1 cellular context compared by ENCODE assay signal in the genomic region with DNA sequence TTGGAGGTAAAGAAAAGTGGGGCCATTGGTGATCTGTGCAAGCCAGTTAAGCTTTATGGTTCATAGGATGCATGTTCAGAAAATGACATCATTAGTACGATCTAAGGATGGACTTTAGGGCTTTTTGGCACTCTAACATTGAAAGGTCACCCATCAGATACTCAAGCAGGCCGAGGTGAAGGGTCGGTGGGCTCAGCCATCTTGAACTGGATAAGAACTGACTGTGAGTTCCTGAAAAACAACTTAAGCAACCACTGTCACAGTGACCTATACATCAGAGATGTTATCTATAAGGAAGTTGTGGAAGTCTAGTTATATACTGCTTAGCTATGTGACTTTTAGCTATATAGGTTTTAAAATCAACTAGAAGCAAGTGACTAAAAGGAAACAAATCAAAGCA.
TF ChIP-seq lines count a peak whose summit lies in the region.

No MANE protein-coding gene starts in this region.

TF ChIP-seq in WTC11, 78 proteins besides CTCF, POLR2A, EP300 and RAD21:
- TF ChIP-seq, protein P1, sequence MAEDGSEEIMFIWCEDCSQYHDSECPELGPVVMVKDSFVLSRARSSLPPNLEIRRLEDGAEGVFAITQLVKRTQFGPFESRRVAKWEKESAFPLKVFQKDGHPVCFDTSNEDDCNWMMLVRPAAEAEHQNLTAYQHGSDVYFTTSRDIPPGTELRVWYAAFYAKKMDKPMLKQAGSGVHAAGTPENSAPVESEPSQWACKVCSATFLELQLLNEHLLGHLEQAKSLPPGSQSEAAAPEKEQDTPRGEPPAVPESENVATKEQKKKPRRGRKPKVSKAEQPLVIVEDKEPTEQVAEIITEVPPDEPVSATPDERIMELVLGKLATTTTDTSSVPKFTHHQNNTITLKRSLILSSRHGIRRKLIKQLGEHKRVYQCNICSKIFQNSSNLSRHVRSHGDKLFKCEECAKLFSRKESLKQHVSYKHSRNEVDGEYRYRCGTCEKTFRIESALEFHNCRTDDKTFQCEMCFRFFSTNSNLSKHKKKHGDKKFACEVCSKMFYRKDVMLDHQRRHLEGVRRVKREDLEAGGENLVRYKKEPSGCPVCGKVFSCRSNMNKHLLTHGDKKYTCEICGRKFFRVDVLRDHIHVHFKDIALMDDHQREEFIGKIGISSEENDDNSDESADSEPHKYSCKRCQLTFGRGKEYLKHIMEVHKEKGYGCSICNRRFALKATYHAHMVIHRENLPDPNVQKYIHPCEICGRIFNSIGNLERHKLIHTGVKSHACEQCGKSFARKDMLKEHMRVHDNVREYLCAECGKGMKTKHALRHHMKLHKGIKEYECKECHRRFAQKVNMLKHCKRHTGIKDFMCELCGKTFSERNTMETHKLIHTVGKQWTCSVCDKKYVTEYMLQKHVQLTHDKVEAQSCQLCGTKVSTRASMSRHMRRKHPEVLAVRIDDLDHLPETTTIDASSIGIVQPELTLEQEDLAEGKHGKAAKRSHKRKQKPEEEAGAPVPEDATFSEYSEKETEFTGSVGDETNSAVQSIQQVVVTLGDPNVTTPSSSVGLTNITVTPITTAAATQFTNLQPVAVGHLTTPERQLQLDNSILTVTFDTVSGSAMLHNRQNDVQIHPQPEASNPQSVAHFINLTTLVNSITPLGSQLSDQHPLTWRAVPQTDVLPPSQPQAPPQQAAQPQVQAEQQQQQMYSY (CRISPR knock-in tag; IDR thresholded peaks at IDR 0.05) = no peak
- TF ChIP-seq NR3C1 (CRISPR knock-in tag; conservative IDR thresholded peaks at IDR 0.05; ENCODE audit: low read depth) (no peak), NFATC4 (CRISPR knock-in tag; IDR thresholded peaks at IDR 0.05) (no peak), FOXJ3 (CRISPR knock-in tag; IDR thresholded peaks at IDR 0.05; ENCODE audit: borderline replicate concordance) (no peak), ELF4 (CRISPR knock-in tag; IDR thresholded peaks at IDR 0.05; ENCODE audit: low read depth) (no peak), MXD4 (CRISPR knock-in tag; IDR thresholded peaks at IDR 0.05; ENCODE audit: borderline replicate concordance) (no peak), GRHL2 (CRISPR knock-in tag; IDR thresholded peaks at IDR 0.05; ENCODE audit: insufficient replicate concordance, severe bottlenecking) (no peak), ZNF317 (CRISPR knock-in tag; IDR thresholded peaks at IDR 0.05; ENCODE audit: borderline replicate concordance, low read depth) (no peak), TEAD4 (CRISPR knock-in tag; IDR thresholded peaks at IDR 0.05) (no peak)
- TF ChIP-seq, protein P2, sequence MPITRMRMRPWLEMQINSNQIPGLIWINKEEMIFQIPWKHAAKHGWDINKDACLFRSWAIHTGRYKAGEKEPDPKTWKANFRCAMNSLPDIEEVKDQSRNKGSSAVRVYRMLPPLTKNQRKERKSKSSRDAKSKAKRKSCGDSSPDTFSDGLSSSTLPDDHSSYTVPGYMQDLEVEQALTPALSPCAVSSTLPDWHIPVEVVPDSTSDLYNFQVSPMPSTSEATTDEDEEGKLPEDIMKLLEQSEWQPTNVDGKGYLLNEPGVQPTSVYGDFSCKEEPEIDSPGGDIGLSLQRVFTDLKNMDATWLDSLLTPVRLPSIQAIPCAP (CRISPR knock-in tag; IDR thresholded peaks at IDR 0.05) = no peak
- TF ChIP-seq, protein P3, sequence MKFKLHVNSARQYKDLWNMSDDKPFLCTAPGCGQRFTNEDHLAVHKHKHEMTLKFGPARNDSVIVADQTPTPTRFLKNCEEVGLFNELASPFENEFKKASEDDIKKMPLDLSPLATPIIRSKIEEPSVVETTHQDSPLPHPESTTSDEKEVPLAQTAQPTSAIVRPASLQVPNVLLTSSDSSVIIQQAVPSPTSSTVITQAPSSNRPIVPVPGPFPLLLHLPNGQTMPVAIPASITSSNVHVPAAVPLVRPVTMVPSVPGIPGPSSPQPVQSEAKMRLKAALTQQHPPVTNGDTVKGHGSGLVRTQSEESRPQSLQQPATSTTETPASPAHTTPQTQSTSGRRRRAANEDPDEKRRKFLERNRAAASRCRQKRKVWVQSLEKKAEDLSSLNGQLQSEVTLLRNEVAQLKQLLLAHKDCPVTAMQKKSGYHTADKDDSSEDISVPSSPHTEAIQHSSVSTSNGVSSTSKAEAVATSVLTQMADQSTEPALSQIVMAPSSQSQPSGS (CRISPR knock-in tag; IDR thresholded peaks at IDR 0.05; ENCODE audit: borderline replicate concordance, low read depth) = no peak
- TF ChIP-seq, protein P4, sequence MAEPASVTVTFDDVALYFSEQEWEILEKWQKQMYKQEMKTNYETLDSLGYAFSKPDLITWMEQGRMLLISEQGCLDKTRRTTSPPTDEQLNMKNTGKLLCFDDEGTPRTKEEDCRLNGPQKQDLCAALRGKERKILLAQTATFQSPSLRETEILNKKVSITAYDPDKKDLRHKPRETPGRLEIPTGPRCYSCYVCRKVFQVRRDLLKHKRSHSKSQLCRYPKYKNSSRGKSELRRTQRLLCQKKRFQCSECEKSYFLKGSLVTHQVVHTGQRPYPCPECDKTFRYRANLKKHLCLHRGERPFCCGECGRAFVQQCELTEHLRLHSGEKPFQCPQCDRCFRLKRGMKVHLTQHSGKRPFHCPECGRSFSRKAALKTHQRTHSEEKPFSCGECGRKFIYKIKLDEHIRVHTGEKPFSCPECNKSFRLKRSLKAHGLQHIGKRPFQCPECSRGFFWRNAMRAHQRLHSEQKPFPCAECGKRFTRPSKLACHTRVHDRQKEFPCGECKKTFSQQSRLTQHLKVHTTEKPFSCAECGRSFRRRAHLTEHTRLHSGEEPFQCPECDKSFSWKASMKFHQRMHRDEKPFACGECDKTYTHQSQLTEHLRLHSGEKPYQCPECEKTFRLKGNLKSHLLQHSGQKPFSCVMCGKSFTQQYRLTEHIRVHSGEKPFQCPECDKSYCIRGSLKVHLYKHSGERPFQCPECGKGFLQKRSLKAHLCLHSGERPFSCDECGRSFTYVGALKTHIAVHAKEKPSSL (CRISPR knock-in tag; conservative IDR thresholded peaks at IDR 0.05) = no peak
